ENCODE assay signal across 12 cellular contexts in genomic region chr9:107755267-107755666, GRCh38.
DNase-seq lines count a peak whose midpoint lies in the region; ATAC-seq and TF ChIP-seq lines count a peak whose summit lies in the region.
"Had no signal": no experiment of that assay in that cellular context is flagged by ENCODE, and none has a peak within 500 bp of the region (broad histone marks: within the 10 kb centered on the region; RNA-seq: fewer than 3 reads in every experiment).

No MANE protein-coding gene starts in this region.

- TF ChIP-seq POLR2A in erythroblast (IDR thresholded peaks at IDR 0.05; ENCODE audit: low read length) (no peak), upper lobe of left lung (IDR thresholded peaks at IDR 0.05) (no peak)

- H3K27me3 Mint-ChIP-seq in Calu3 (ENCODE audit: unreplicated experiment) (no peaks in the 10 kb centered on the region), mesothelial cell of epicardium (ENCODE audit: low read depth) (no peaks in the 10 kb centered on the region)
- H3K27me3 Mint-ChIP-seq in activated T-cell treated with anti-CD3 and anti-CD28 coated beads, Interleukin-2, amount 50 U/mL, for 4 hours (ENCODE audit: low read depth), result no peaks in the 10 kb centered on the region

- H3K4me1 ChIP-seq in upper lobe of left lung, result peaks cover 9 to 13% (median 10%) of the 10 kb centered on the region in 4 donors

- no peaks in the 10 kb centered on the region for H3K9me3 ChIP-seq in upper lobe of left lung

- TF ChIP-seq CTCF in Calu3 (IDR thresholded peaks at IDR 0.05; ENCODE audit: unreplicated experiment), result no peak
- TF ChIP-seq CTCF in coronary artery (IDR thresholded peaks at IDR 0.05), result no peak
- no peak for TF ChIP-seq CTCF in mesothelial cell of epicardium (IDR thresholded peaks at IDR 0.05; ENCODE audit: unreplicated experiment)
- TF ChIP-seq CTCF in upper lobe of left lung (IDR thresholded peaks at IDR 0.05), result no peak

- intact Hi-C loops in Calu3 (cut with micrococcal nuclease; ENCODE audit: unreplicated experiment), result no loop called here

- BruUV-seq in Calu3 (replicated peaks; lab: Mats Ljungman, UMichigan), result no TSS peak

- no peaks in the 10 kb centered on the region for H3K9me3 Mint-ChIP-seq in Calu3 (ENCODE audit: low read depth, unreplicated experiment)
- no peaks in the 10 kb centered on the region for H3K9me3 Mint-ChIP-seq in mesothelial cell of epicardium
- H3K9me3 Mint-ChIP-seq in activated T-cell treated with anti-CD3 and anti-CD28 coated beads, Interleukin-2, amount 50 U/mL, for 4 hours, result no peaks in the 10 kb centered on the region

- no peak for TF ChIP-seq EP300 in upper lobe of left lung (IDR thresholded peaks at IDR 0.05)

- H3K36me3 Mint-ChIP-seq in Calu3 (ENCODE audit: insufficient read depth, unreplicated experiment) (peaks cover 9% of the 10 kb centered on the region), mesothelial cell of epicardium (no peaks in the 10 kb centered on the region)
- no peaks in the 10 kb centered on the region for H3K36me3 Mint-ChIP-seq in activated T-cell treated with anti-CD3 and anti-CD28 coated beads, Interleukin-2, amount 50 U/mL, for 4 hours (ENCODE audit: insufficient read depth)
- H3K36me3 Mint-ChIP-seq: stimulated activated effector memory CD8-positive, alpha-beta T cell treated with anti-CD3 and anti-CD28 coated beads, Interleukin-12 subunit alpha, Interleukin-12 subunit beta, amount 100 ng/mL, for 72 hours had no signal

- 39 to 59% methylated on average over 5 of the region's 5 CpGs for WGBS in upper lobe of left lung, 2 donors

- CTCF ChIA-PET in Calu3 (lab: Charles Lee), result interaction anchor here (0.6 kb wide), 2 partner anchors 27 to 35 kb away, joined by 3 read pairs; no protein-coding TSS in a partner anchor

- H3K27ac ChIP-seq in coronary artery (peak overlapping the region in 1 of 2 donors; percentile 5), upper lobe of left lung (peak overlapping the region in 2 of 4 donors; percentile 21 to 35)

- H3K27ac Mint-ChIP-seq in Calu3 (ENCODE audit: unreplicated experiment) (peak overlapping the region; percentile 77), mesothelial cell of epicardium (peak overlapping the region; percentile 4)
- H3K27ac Mint-ChIP-seq: stimulated activated effector memory CD8-positive, alpha-beta T cell treated with anti-CD3 and anti-CD28 coated beads, Interleukin-12 subunit alpha, Interleukin-12 subunit beta, amount 100 ng/mL, for 72 hours had no signal

- no peak for ATAC-seq in activated T-cell treated with anti-CD3 and anti-CD28 coated beads, Interleukin-2, amount 50 U/mL, for 4 hours
- no peak for ATAC-seq in upper lobe of left lung (ENCODE audit: low FRiP score in 2 of 2)
- ATAC-seq: stimulated activated effector memory CD8-positive, alpha-beta T cell treated with anti-CD3 and anti-CD28 coated beads, Interleukin-12 subunit alpha, Interleukin-12 subunit beta, amount 100 ng/mL, for 72 hours had no signal

- no peak overlapping the region for H3K4me3 ChIP-seq in coronary artery
- no peak overlapping the region for H3K4me3 ChIP-seq in upper lobe of left lung

- H3K36me3 ChIP-seq in upper lobe of left lung, result no peaks in the 10 kb centered on the region

- peak; percentile 67 for DNase-seq in Calu3
- peak; percentile 75 to 86 for DNase-seq in NOMO-1 (lab: John Stamatoyannopoulos, UW; ENCODE audit: unreplicated experiment in 2 of 2)
- DNase-seq in coronary artery (ENCODE audit: low spot score), result peak; percentile 38
- no peak for DNase-seq in mesothelial cell of epicardium (ENCODE audit: low spot score in 2 of 2, unreplicated experiment in 2 of 2)
- no peak for DNase-seq in erythroblast (lab: John Stamatoyannopoulos, UW)
- DNase-seq in activated T-cell treated with anti-CD3 and anti-CD28 coated beads, Interleukin-2, amount 50 U/mL, for 4 hours, result no peak
- DNase-seq in SKM-1 treated with dmso at 0.1 percent for 144 hours (lab: John Stamatoyannopoulos, UW; ENCODE audit: unreplicated experiment), result no peak
- DNase-seq in upper lobe of left lung, result no peak
- DNase-seq: head of caudate nucleus, NCI-H1694, T-helper 2 cell had no signal

- H3K4me3 Mint-ChIP-seq in Calu3 (ENCODE audit: low read depth, unreplicated experiment) (peak overlapping the region; percentile 4), mesothelial cell of epicardium (no peak overlapping the region)
- H3K4me3 Mint-ChIP-seq in activated T-cell treated with anti-CD3 and anti-CD28 coated beads, Interleukin-2, amount 50 U/mL, for 4 hours, result no peak overlapping the region
- H3K4me3 Mint-ChIP-seq: stimulated activated effector memory CD8-positive, alpha-beta T cell treated with anti-CD3 and anti-CD28 coated beads, Interleukin-12 subunit alpha, Interleukin-12 subunit beta, amount 100 ng/mL, for 72 hours had no signal

- peaks cover 52% of the 10 kb centered on the region for H3K4me1 Mint-ChIP-seq in Calu3 (ENCODE audit: low read depth, unreplicated experiment)
- H3K4me1 Mint-ChIP-seq in mesothelial cell of epicardium, result peaks cover 7% of the 10 kb centered on the region
- H3K4me1 Mint-ChIP-seq in activated T-cell treated with anti-CD3 and anti-CD28 coated beads, Interleukin-2, amount 50 U/mL, for 4 hours (ENCODE audit: low read depth), result no peaks in the 10 kb centered on the region
- H3K4me1 Mint-ChIP-seq: stimulated activated effector memory CD8-positive, alpha-beta T cell treated with anti-CD3 and anti-CD28 coated beads, Interleukin-12 subunit alpha, Interleukin-12 subunit beta, amount 100 ng/mL, for 72 hours had no signal

- H3K27me3 ChIP-seq in upper lobe of left lung, result no peaks in the 10 kb centered on the region

Comparison
In these comparisons a context has a peak if more than half of its experiments do, and no peak if none do; other contexts are left out.
1. DNase-seq: peak in Calu3 (single experiment), NOMO-1 (2 of 2) and coronary artery (single experiment); none in mesothelial cell of epicardium (0 of 2), erythroblast (0 of 2), activated T-cell treated with anti-CD3 and anti-CD28 coated beads, Interleukin-2, amount 50 U/mL, for 4 hours (single experiment), SKM-1 treated with dmso at 0.1 percent for 144 hours (single experiment) and upper lobe of left lung (0 of 2).